In the genomic region with DNA sequence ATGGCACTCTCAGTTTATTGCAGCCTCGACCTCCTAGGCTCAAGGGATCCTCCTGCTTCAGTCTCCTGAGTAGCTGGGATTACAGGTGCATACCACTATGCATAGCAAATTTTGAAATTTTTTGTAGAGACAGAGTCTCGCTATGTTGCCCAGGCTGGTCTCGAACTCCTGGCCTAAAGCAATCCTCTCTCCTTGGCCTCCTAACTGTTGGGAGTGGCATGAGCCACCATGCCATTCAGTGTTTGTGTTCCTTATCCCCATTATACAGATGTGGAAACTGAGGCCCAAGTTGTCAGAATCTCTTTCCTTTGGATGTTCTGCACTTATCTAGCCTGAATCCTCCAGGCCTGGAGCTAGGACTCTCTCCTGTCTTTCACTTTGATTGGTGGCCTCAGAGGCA, we compare ENCODE assay signal across 7 cellular contexts. TPM values are rescaled to one million over a fixed set of nuclear protein-coding genes. Genes with fewer than 3 reads are reported as not detected.
"Had no signal": no experiment of that assay in that cellular context is flagged by ENCODE, and none has a peak within 500 bp of the region (broad histone marks: within the 10 kb centered on the region; RNA-seq: fewer than 3 reads in every experiment).

No MANE protein-coding gene starts in this region.

- ATAC-seq: GM23338 had no signal

- H2AFZ ChIP-seq: GM23338 had no signal

- FAIRE-seq: H1, H54, HTR-8/SVneo had no signal

- H3K4me2 ChIP-seq: GM23338 had no signal

- H3K4me3 ChIP-seq: GM23338 had no signal

- DNase-seq: H9, HCEC 1CT had no signal

RNA-seq across cellular contexts. Expression of a gene that starts 40.8 kb away (rescaled TPM):
- polyA plus RNA-seq: IgD-negative memory B cell had no signal
